1 cellular context compared by ENCODE assay signal in the genomic region with DNA sequence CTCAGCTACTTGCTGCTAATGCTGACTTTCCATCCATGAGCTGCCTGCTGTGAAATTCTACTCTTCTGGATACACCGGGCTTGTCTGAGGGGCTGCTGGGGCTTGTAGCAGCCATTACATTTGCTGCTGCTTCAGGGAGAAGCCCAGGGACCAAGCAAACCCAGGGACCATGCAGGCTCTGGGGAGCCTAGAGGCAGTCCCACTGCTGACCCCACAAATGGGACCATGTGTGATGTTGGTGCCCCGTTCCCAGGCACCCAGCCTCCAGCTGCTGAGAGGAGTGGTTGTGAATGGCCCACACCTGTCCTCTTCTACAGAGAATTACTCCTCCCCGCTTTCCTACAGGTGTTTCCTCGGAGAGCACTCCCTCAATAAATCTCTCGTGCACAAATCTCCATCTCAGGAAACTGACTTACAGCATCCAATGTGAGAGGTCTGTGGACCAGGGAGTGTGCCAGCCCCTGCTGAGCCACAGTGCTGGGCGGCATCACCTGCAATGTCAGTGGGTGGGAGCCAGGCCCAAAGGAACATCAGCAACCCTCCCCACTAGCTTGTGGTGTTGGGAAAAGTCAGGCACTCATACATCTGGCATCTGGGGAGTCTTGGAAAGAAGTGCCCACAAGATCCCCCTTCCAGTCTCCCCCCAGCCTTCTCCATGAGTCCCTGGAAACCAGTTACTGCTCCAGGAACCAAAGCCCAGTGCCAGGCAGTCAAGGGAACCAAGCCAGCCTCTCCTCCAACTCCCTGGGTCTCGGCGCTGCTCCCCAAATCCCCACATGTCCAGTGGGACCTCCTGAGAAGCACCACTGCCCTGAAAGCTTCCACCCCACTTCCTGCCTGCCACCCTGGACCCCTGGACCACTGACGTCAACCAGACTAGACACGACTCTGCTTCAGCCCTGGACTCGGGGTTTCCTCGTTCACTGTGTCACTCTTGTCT.
TF ChIP-seq lines count a peak whose summit lies in the region.

No MANE protein-coding gene starts in this region.

TF ChIP-seq in H1, 55 proteins besides CTCF, POLR2A, EP300 and RAD21:
- no peak for TF ChIP-seq SRF (IDR thresholded peaks at IDR 0.05; ENCODE audit: low read depth, low read length)
- no peak for TF ChIP-seq CEBPB (IDR thresholded peaks at IDR 0.05; ENCODE audit: low read depth, low read length)
- TF ChIP-seq NANOG (IDR thresholded peaks at IDR 0.05; ENCODE audit: insufficient read depth, low read depth, low read length, poor library complexity, severe bottlenecking), result no peak
- TF ChIP-seq SIRT6 (IDR thresholded peaks at IDR 0.05; ENCODE audit: low read length), result no peak
- no peak for TF ChIP-seq BRCA1 (IDR thresholded peaks at IDR 0.05; ENCODE audit: low read depth, low read length)
- no peak for TF ChIP-seq SP2 (IDR thresholded peaks at IDR 0.05; ENCODE audit: low read length)
- TF ChIP-seq KDM1A (IDR thresholded peaks at IDR 0.05; ENCODE audit: borderline replicate concordance, low read length), result no peak
